Comparison of ENCODE assay signal across 20 cellular contexts in the genomic region with DNA sequence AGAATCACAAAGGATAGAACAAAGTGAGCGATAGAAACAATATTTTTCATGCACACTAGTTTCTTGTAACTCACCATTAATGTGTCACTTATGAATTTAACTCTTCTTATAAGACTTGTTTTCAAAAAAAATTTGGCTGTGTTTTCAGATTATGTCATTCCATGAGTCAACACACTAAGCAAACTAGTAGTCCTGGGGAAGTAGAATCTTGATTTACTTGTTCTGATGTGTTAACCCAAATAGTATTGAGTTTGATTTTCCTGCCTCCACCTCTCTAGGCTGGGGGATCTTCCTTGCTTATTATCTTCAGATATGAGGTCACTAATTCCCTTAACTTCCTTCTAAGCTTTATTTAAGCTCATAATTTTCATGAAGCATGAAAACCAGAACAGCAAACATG.
"Had no signal": no experiment of that assay in that cellular context is flagged by ENCODE, and none has a peak within 500 bp of the region (broad histone marks: within the 10 kb centered on the region; RNA-seq: fewer than 3 reads in every experiment).

No MANE protein-coding gene starts in this region.

- H3K4me1 Mint-ChIP-seq: memory B cell had no signal

- H3K4me1 ChIP-seq: lower lobe of right lung, stomach had no signal

- H3K27me3 Mint-ChIP-seq: dendritic cell treated with granulocyte-macrophage colony-stimulating factor and Interleukin-4, amounts not matched to agents 40 ng/mL and 50 ng/mL, for 4 days; memory B cell; natural killer cell treated with Interleukin-12 subunit alpha and Interleukin-12 subunit beta and Interleukin-15 and Interleukin-18, amount 100 ng/mL, for 72 hours had no signal

- H3K27ac ChIP-seq: left ventricle myocardium inferior, lower lobe of right lung, neural progenitor cell, ovary, stomach had no signal

- H3K4me3 Mint-ChIP-seq: dendritic cell treated with granulocyte-macrophage colony-stimulating factor and Interleukin-4, amounts not matched to agents 40 ng/mL and 50 ng/mL, for 4 days; effector memory CD8-positive, alpha-beta T cell; memory B cell; natural killer cell treated with Interleukin-12 subunit alpha and Interleukin-12 subunit beta and Interleukin-15 and Interleukin-18, amount 100 ng/mL, for 72 hours; neural progenitor cell had no signal

- H2AFZ ChIP-seq: neural progenitor cell had no signal

- H3K27me3 ChIP-seq: neural progenitor cell, ovary, stomach had no signal

- DNase-seq: effector memory CD8-positive, alpha-beta T cell; erythroblast; islet precursor cell; left ventricle myocardium inferior; lower lobe of right lung; midbrain; nucleus accumbens; ovary; right cardiac atrium; small intestine; stimulated activated CD4-positive, alpha-beta T cell treated with anti-CD3 and anti-CD28 coated beads, Interleukin-12 subunit alpha, Interleukin-12 subunit beta, amount 100 ng/mL, for 4 hours; stimulated activated naive CD4-positive, alpha-beta T cell; stomach; substantia nigra; trophoblast cell had no signal

- H3K4me2 ChIP-seq: neural progenitor cell had no signal

- ATAC-seq: effector memory CD8-positive, alpha-beta T cell; lower lobe of right lung; natural killer cell treated with Interleukin-12 subunit alpha and Interleukin-12 subunit beta and Interleukin-15 and Interleukin-18, amount 100 ng/mL, for 72 hours; right cardiac atrium had no signal

- H3K36me3 Mint-ChIP-seq: memory B cell; natural killer cell treated with Interleukin-12 subunit alpha and Interleukin-12 subunit beta and Interleukin-15 and Interleukin-18, amount 100 ng/mL, for 72 hours; neural progenitor cell had no signal

- H3K9ac ChIP-seq: neural progenitor cell had no signal

- H3K4me3 ChIP-seq: left ventricle myocardium inferior, lower lobe of right lung, neural progenitor cell, ovary, stomach had no signal

- H3K27ac Mint-ChIP-seq: dendritic cell treated with granulocyte-macrophage colony-stimulating factor and Interleukin-4, amounts not matched to agents 40 ng/mL and 50 ng/mL, for 4 days; effector memory CD8-positive, alpha-beta T cell; memory B cell; natural killer cell treated with Interleukin-12 subunit alpha and Interleukin-12 subunit beta and Interleukin-15 and Interleukin-18, amount 100 ng/mL, for 72 hours; neural progenitor cell; progenitor cell of endocrine pancreas had no signal

- H3K9me3 ChIP-seq: left ventricle myocardium inferior, lower lobe of right lung, ovary, stomach had no signal

- H3K36me3 ChIP-seq: left ventricle myocardium inferior, lower lobe of right lung, neural progenitor cell, ovary, stomach had no signal

- H3K9me3 Mint-ChIP-seq: dendritic cell treated with granulocyte-macrophage colony-stimulating factor and Interleukin-4, amounts not matched to agents 40 ng/mL and 50 ng/mL, for 4 days; memory B cell; neural progenitor cell had no signal
